In genomic region chr13:110523838-110524237, GRCh38 we compare ENCODE assay signal across 15 cellular contexts. TPM values are rescaled to one million over a fixed set of nuclear protein-coding genes. Genes with fewer than 3 reads are reported as not detected.
DNase-seq lines count a peak whose midpoint lies in the region; ATAC-seq, FAIRE-seq and TF ChIP-seq lines count a peak whose summit lies in the region.
"Had no signal": no experiment of that assay in that cellular context is flagged by ENCODE, and none has a peak within 500 bp of the region (broad histone marks: within the 10 kb centered on the region; RNA-seq: fewer than 3 reads in every experiment).

No MANE protein-coding gene starts in this region.

- peaks cover 50 to 51% of the 10 kb centered on the region in 2 experiments for H3K4me1 ChIP-seq in HCT116 (ENCODE audit: control insufficient read depth in 1 of 2, insufficient read depth in 2 of 2, low read length in 2 of 2)
- H3K4me1 ChIP-seq in lower lobe of right lung: peaks cover 82% of the 10 kb centered on the region
- peaks cover 23 to 33% of the 10 kb centered on the region in 2 donors for H3K4me1 ChIP-seq in small intestine (ENCODE audit: control insufficient read depth in 2 of 2, insufficient read depth in 1 of 2, low read depth in 1 of 2, low read length in 1 of 2)

- H3K27ac ChIP-seq in HCT116 (ENCODE audit: low read depth, low read length) (0 out of 2 replicates have a peak overlapping the region, but pooled peaks have one; percentile 33), lower lobe of right lung (peak overlapping the region; percentile 37), small intestine (ENCODE audit: low read depth in 1 of 2, low read length in 1 of 2) (peak overlapping the region; percentile 86 to 88)
- H3K27ac ChIP-seq: cardiac muscle cell, SJSA1 had no signal

- DNase-seq in HCT116 (ENCODE audit: low read depth, low spot score) (no peak), lower lobe of right lung (no peak), small intestine (no peak), NCI-H2081 (lab: John Stamatoyannopoulos, UW) (no peak), AG20443 (ENCODE audit: low spot score) (no peak), endothelial cell (ENCODE audit: low spot score) (no peak), NCI-H2171 (lab: John Stamatoyannopoulos, UW) (no peak)
- DNase-seq: activated naive CD8-positive, alpha-beta T cell treated with anti-CD3 and anti-CD28 coated beads for 36 hours; HFFc6; NCI-H446 had no signal

- 0 out of 2 replicates have a peak overlapping the region, but pooled peaks have one; percentile 78 for H3K4me2 ChIP-seq in HCT116 (ENCODE audit: low read length)

- CTCF ChIA-PET in HCT116 (lab: Charles Lee): no interaction called here

- H3K79me2 ChIP-seq in HCT116 (ENCODE audit: insufficient read depth, low read length): no peaks in the 10 kb centered on the region; the same call in 1 of the 2 replicates

- H4K20me1 ChIP-seq in HCT116 (ENCODE audit: insufficient read depth): no peaks in the 10 kb centered on the region

- H3K9me3 Mint-ChIP-seq in activated T-helper 17 cell treated with anti-CD3 and anti-CD28 coated beads, Interleukin-2, amount 50 U/mL, for 72 hours: no peaks in the 10 kb centered on the region
- H3K9me3 Mint-ChIP-seq in endothelial cell (ENCODE audit: unreplicated experiment): no peaks in the 10 kb centered on the region
- H3K9me3 Mint-ChIP-seq: activated naive CD8-positive, alpha-beta T cell treated with anti-CD3 and anti-CD28 coated beads for 36 hours; activated T-cell treated with anti-CD3 and anti-CD28 coated beads, Interleukin-2, amount 50 U/mL, for 72 hours; HFFc6; naive thymus-derived CD4-positive, alpha-beta T cell had no signal

- ATAC-seq in HCT116 (no peak), lower lobe of right lung (no peak)
- ATAC-seq in activated T-helper 17 cell treated with anti-CD3 and anti-CD28 coated beads, Interleukin-2, amount 50 U/mL, for 72 hours (replicated peaks): no peak

- no peak overlapping the region for H3K9ac ChIP-seq in HCT116 (ENCODE audit: low read length)

- RAD21 ChIA-PET in HCT116 (lab: Charles Lee; ENCODE audit: low non-redundant PET in 1 of 2, low total read pairs in 2 of 2, uncharacterized antibody in 2 of 2, unreplicated experiment in 2 of 2): no interaction called here

- WGBS in small intestine, 3 donors: 64 to 82% (median 76%) methylated on average over 14 of the region's 14 CpGs

- no peak overlapping the region for H2AFZ ChIP-seq in HCT116 (ENCODE audit: low read depth, low read length, poor library complexity, severe bottlenecking)

- TF ChIP-seq RAD21 in HCT116 (IDR thresholded peaks at IDR 0.05; ENCODE audit: low read depth): no peak

- no peaks in the 10 kb centered on the region for H3K36me3 Mint-ChIP-seq in activated T-helper 17 cell treated with anti-CD3 and anti-CD28 coated beads, Interleukin-2, amount 50 U/mL, for 72 hours (ENCODE audit: low read depth)
- H3K36me3 Mint-ChIP-seq in endothelial cell (ENCODE audit: low read depth, unreplicated experiment): peaks cover 9% of the 10 kb centered on the region

- no peak overlapping the region for H3K4me3 ChIP-seq in HCT116 (replicated peaks in 1 of 2; ENCODE audit: low read depth in 1 of 2, low read length in 2 of 2)
- H3K4me3 ChIP-seq in lower lobe of right lung: no peak overlapping the region
- no peak overlapping the region for H3K4me3 ChIP-seq in small intestine (ENCODE audit: low read depth in 1 of 2, low read length in 2 of 2)
- H3K4me3 ChIP-seq: cardiac muscle cell, SJSA1 had no signal

- H3K9me2 ChIP-seq in HCT116 (ENCODE audit: insufficient read depth): no peaks in the 10 kb centered on the region

- BruUV-seq in HCT116 (replicated peaks; lab: Mats Ljungman, UMichigan): no TSS peak

- TF ChIP-seq POLR2A in HCT116 (IDR thresholded peaks at IDR 0.05; ENCODE audit: borderline replicate concordance, extremely low read depth, insufficient read depth, insufficient read length): no peak

- H3K4me1 Mint-ChIP-seq in activated T-helper 17 cell treated with anti-CD3 and anti-CD28 coated beads, Interleukin-2, amount 50 U/mL, for 72 hours: no peaks in the 10 kb centered on the region
- no peaks in the 10 kb centered on the region for H3K4me1 Mint-ChIP-seq in endothelial cell (ENCODE audit: unreplicated experiment)

- peak overlapping the region; percentile 39 for H3K4me3 Mint-ChIP-seq in activated T-helper 17 cell treated with anti-CD3 and anti-CD28 coated beads, Interleukin-2, amount 50 U/mL, for 72 hours
- H3K4me3 Mint-ChIP-seq in endothelial cell (ENCODE audit: unreplicated experiment): no peak overlapping the region
- H3K4me3 Mint-ChIP-seq: activated naive CD8-positive, alpha-beta T cell treated with anti-CD3 and anti-CD28 coated beads for 36 hours; activated T-cell treated with anti-CD3 and anti-CD28 coated beads, Interleukin-2, amount 50 U/mL, for 72 hours; HFFc6 had no signal

- no peak for FAIRE-seq in small intestine (lab: Jason Lieb, UNC)

- TF ChIP-seq CTCF in HCT116 (IDR thresholded peaks at IDR 0.05 in 2 of 3, conservative IDR thresholded peaks at IDR 0.05 in 1 of 3; ENCODE audit: borderline replicate concordance in 1 of 3, insufficient read depth in 1 of 3, low read depth in 2 of 3, low read length in 2 of 3) (no peak), lower lobe of right lung (IDR thresholded peaks at IDR 0.05) (no peak), endothelial cell (IDR thresholded peaks at IDR 0.05; ENCODE audit: unreplicated experiment) (no peak)

- intact Hi-C loops in HCT116 (cut with micrococcal nuclease) (no loop called here), lower lobe of right lung (cut with DNase I) (no loop called here)

- no peaks in the 10 kb centered on the region for H3K36me3 ChIP-seq in HCT116 (ENCODE audit: control insufficient read depth in 1 of 2, insufficient read depth in 2 of 2, low read length in 2 of 2)
- H3K36me3 ChIP-seq in lower lobe of right lung: peaks cover 16% of the 10 kb centered on the region
- peaks cover 0 to 3% of the 10 kb centered on the region in 2 donors for H3K36me3 ChIP-seq in small intestine (ENCODE audit: control insufficient read depth in 2 of 2, insufficient read depth in 2 of 2, low read length in 2 of 2)
- H3K36me3 ChIP-seq: cardiac muscle cell, SJSA1 had no signal

- no peaks in the 10 kb centered on the region for H3K27me3 ChIP-seq in HCT116 (ENCODE audit: insufficient read depth, low read length)
- no peaks in the 10 kb centered on the region for H3K27me3 ChIP-seq in lower lobe of right lung (ENCODE audit: low read depth)
- H3K27me3 ChIP-seq in small intestine (ENCODE audit: control insufficient read depth in 2 of 2, insufficient read depth in 2 of 2, low read length in 2 of 2): no peaks in the 10 kb centered on the region
- H3K27me3 ChIP-seq: cardiac muscle cell had no signal

- no peaks in the 10 kb centered on the region for H3K27me3 Mint-ChIP-seq in activated T-helper 17 cell treated with anti-CD3 and anti-CD28 coated beads, Interleukin-2, amount 50 U/mL, for 72 hours
- H3K27me3 Mint-ChIP-seq in endothelial cell (ENCODE audit: unreplicated experiment): peaks cover 11% of the 10 kb centered on the region
- H3K27me3 Mint-ChIP-seq: activated naive CD8-positive, alpha-beta T cell treated with anti-CD3 and anti-CD28 coated beads for 36 hours had no signal

- POLR2A ChIA-PET in HCT116 (lab: Charles Lee): no interaction called here

- H3K9me3 ChIP-seq in HCT116 (ENCODE audit: control insufficient read depth in 1 of 2, insufficient read depth in 1 of 2, low read depth in 1 of 2, low read length in 2 of 2): no peaks in the 10 kb centered on the region
- H3K9me3 ChIP-seq in lower lobe of right lung: no peaks in the 10 kb centered on the region
- H3K9me3 ChIP-seq in small intestine (ENCODE audit: control insufficient read depth, low read depth): no peaks in the 10 kb centered on the region
- H3K9me3 ChIP-seq: SJSA1 had no signal

- H3K27ac Mint-ChIP-seq in activated T-helper 17 cell treated with anti-CD3 and anti-CD28 coated beads, Interleukin-2, amount 50 U/mL, for 72 hours: no peak overlapping the region
- H3K27ac Mint-ChIP-seq in endothelial cell (ENCODE audit: unreplicated experiment): no peak overlapping the region
- H3K27ac Mint-ChIP-seq: activated naive CD8-positive, alpha-beta T cell treated with anti-CD3 and anti-CD28 coated beads for 36 hours; activated T-cell treated with anti-CD3 and anti-CD28 coated beads, Interleukin-2, amount 50 U/mL, for 72 hours; HFFc6 had no signal

TF ChIP-seq in HCT116, 20 proteins besides CTCF, POLR2A, EP300 and RAD21:
- TF ChIP-seq ATF3 (IDR thresholded peaks at IDR 0.05) (no peak), YY1 (IDR thresholded peaks at IDR 0.05; ENCODE audit: extremely low read depth, insufficient replicate concordance, low read depth, low read length) (no peak), ZNF274 (IDR thresholded peaks at IDR 0.05; ENCODE audit: low read depth, low read length) (no peak), SIN3A (IDR thresholded peaks at IDR 0.05; ENCODE audit: low read depth) (no peak), JUND (IDR thresholded peaks at IDR 0.05) (no peak), FOSL1 (IDR thresholded peaks at IDR 0.05; ENCODE audit: low read depth) (no peak), MAX (IDR thresholded peaks at IDR 0.05) (no peak), POLR2AphosphoS5 (IDR thresholded peaks at IDR 0.05; ENCODE audit: low read depth, low read length) (no peak)

RNA-seq across cellular contexts. Expression of gene RAB20, which starts 37.7 kb away (rescaled TPM):
- total RNA-seq in HCT116 (2021; ENCODE audit: unreplicated experiment) (10.6 TPM), lower lobe of right lung (51.3 TPM), endothelial cell (ENCODE audit: unreplicated experiment) (1.5 TPM)
- polyA plus RNA-seq in HCT116 (2012): 15.6 and 19.2 TPM in 2 replicates
- total RNA-seq in activated T-helper 17 cell treated with anti-CD3 and anti-CD28 coated beads, Interleukin-2, amount 50 U/mL, for 72 hours: 1 to 10 TPM; 2.4 to 3.7 TPM
- polyA plus RNA-seq in small intestine: 10 to 100 TPM; 39.1 to 63.0 (median 56.4) TPM

Comparison
In these comparisons a context has a peak if more than half of its experiments do, and no peak if none do; other contexts are left out.
1. H3K27ac ChIP-seq: peak in every context shown above with its lines; median percentile 87 in small intestine; 37 in lower lobe of right lung; 33 in HCT116.